ENCODE assay signal across 11 cellular contexts in genomic region chr11:22792497-22792896, GRCh38. TPM values are rescaled to one million over a fixed set of nuclear protein-coding genes. Genes with fewer than 3 reads are reported as not detected.
DNase-seq lines count a peak whose midpoint lies in the region; ATAC-seq and TF ChIP-seq lines count a peak whose summit lies in the region.
"Had no signal": no experiment of that assay in that cellular context is flagged by ENCODE, and none has a peak within 500 bp of the region (broad histone marks: within the 10 kb centered on the region; RNA-seq: fewer than 3 reads in every experiment).

No MANE protein-coding gene starts in this region.

- peaks cover 4% of the 10 kb centered on the region for H3K4me1 Mint-ChIP-seq in nephron progenitor cell

- no peak overlapping the region for H3K4me3 Mint-ChIP-seq in nephron progenitor cell
- H3K4me3 Mint-ChIP-seq: activated naive CD4-positive, alpha-beta T cell treated with anti-CD3 and anti-CD28 coated beads for 36 hours had no signal

- H3K9me3 Mint-ChIP-seq in nephron progenitor cell, result no peaks in the 10 kb centered on the region
- H3K9me3 Mint-ChIP-seq: activated naive CD4-positive, alpha-beta T cell treated with anti-CD3 and anti-CD28 coated beads for 36 hours had no signal

- in situ Hi-C loops in astrocyte of the spinal cord (cut with HindIII; ENCODE audit: low sequenced_read_pairs), result no loop called here

- ATAC-seq in HG03196 (IDR thresholded peaks at IDR 0.05; ENCODE audit: unreplicated experiment), result no peak

- no peak overlapping the region for H3K27ac Mint-ChIP-seq in nephron progenitor cell
- H3K27ac Mint-ChIP-seq: activated naive CD4-positive, alpha-beta T cell treated with anti-CD3 and anti-CD28 coated beads for 36 hours had no signal

- DNase-seq in COLO829 (ENCODE audit: low spot score) (peak; percentile 90), HT1080 (ENCODE audit: low read depth) (peak; percentile 91), astrocyte of the spinal cord (ENCODE audit: low read depth, low spot score) (peak; percentile 62), left kidney (ENCODE audit: low read depth, low spot score) (peak; percentile 22), NCI-H1436 treated with DMSO at 0.1 percent for 48 hours (lab: John Stamatoyannopoulos, UW) (no peak), SHP77 (lab: John Stamatoyannopoulos, UW) (no peak), nephron progenitor cell (no peak)
- DNase-seq: activated naive CD4-positive, alpha-beta T cell treated with anti-CD3 and anti-CD28 coated beads for 36 hours; kidney; NK-92 treated with Interleukin-12 subunit alpha and Interleukin-12 subunit beta, amount 100 ng/mL, for 24 hours had no signal

- no peaks in the 10 kb centered on the region for H3K36me3 Mint-ChIP-seq in nephron progenitor cell (ENCODE audit: low read depth)

- peaks cover 4% of the 10 kb centered on the region for H3K27me3 Mint-ChIP-seq in nephron progenitor cell (ENCODE audit: low read depth, poor library complexity)

- TF ChIP-seq CTCF in astrocyte of the spinal cord (IDR thresholded peaks at IDR 0.05; ENCODE audit: low read depth, low read length) (no peak), nephron progenitor cell (IDR thresholded peaks at IDR 0.05) (no peak)

- H3K4me3 ChIP-seq in astrocyte of the spinal cord (ENCODE audit: low read depth, low read length), result no peak overlapping the region

RNA-seq across cellular contexts. Expression of gene SVIP, which starts 37.1 kb away (rescaled TPM):
- total RNA-seq in HT1080 (2014; rRNA removed; shearing (Covaris generic)), result 20.7 and 22.5 TPM in 2 replicates
- polyA plus RNA-seq in HT1080 (2015; cell fraction: cytosol; rRNA removed), result 13.0 and 15.2 TPM in 2 replicates
- 5.4 and 13.4 TPM in 2 replicates for polyA plus RNA-seq in HT1080 (2015; cell fraction: nucleus; rRNA removed)

Comparison
In these comparisons a context has a peak if more than half of its experiments do, and no peak if none do; other contexts are left out.
1. DNase-seq: peak in COLO829 (single experiment), HT1080 (single experiment), astrocyte of the spinal cord (single experiment) and left kidney (single experiment); none in NCI-H1436 treated with DMSO at 0.1 percent for 48 hours (single experiment), SHP77 (0 of 2) and nephron progenitor cell (single experiment).